21 cellular contexts compared by ENCODE assay signal in the genomic region with DNA sequence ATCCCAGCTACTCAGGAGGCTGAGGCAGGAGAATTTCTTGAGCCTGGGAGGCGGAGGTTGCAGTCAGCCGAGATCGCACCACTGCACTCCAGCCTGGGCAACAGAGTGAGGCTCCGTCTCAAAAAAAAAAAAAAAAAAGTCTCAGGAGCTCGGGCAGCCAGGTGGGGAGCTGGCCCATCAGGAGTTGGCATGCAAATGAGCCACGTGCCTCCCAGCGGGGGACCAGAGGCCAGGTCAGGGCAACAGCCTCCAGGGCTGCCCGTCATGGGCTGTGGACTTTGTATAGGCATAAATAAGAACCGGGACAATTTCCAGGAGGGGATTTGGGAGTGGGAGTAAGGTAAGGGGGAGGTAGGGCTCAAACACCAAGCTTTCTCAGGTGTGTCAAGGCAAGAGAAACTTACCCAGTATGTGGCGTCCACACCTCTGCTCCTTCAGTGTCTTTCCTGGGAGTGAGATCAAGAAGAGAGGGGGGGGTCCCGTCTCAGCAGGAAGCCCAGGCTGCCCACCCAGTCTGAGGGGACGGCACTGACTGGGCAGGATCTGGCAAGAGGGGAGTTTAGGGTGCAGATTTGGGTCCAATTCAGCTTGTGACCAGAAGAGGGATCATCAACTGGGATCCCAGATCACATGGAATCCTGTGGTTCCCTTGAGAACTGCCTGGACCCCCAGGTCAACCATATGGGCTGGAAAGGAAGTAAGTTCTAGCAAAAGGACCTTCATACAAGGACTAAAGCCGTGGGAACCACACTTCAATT. TPM values are rescaled to one million over a fixed set of nuclear protein-coding genes. Genes with fewer than 3 reads are reported as not detected.
DNase-seq lines count a peak whose midpoint lies in the region; TF ChIP-seq lines count a peak whose summit lies in the region.
"Had no signal": no experiment of that assay in that cellular context is flagged by ENCODE, and none has a peak within 500 bp of the region (broad histone marks: within the 10 kb centered on the region; RNA-seq: fewer than 3 reads in every experiment).

No MANE protein-coding gene starts in this region.

- DNase-seq in ELR (ENCODE audit: low read depth) (peak; percentile 32), NCI-H146 (lab: John Stamatoyannopoulos, UW) (peak; percentile 90), foreskin fibroblast (no peak), nephron progenitor cell (peak; percentile 55), CD1c-positive myeloid dendritic cell (ENCODE audit: extremely low spot score) (no peak), right atrium auricular region (ENCODE audit: low spot score) (no peak), RWPE1 (ENCODE audit: low spot score) (no peak), prostate gland (ENCODE audit: low spot score) (no peak)
- DNase-seq: activated CD8-positive, alpha-beta memory T cell treated with anti-CD3 and anti-CD28 coated beads, Interleukin-2, amount 10 ng/mL, durations not matched to agents 7 days and 5 days; activated naive CD4-positive, alpha-beta T cell treated with anti-CD3 and anti-CD28 coated beads for 36 hours; GDM1; left ventricle myocardium inferior; natural killer cell; NCI-H2029 treated with DMSO at 0.1 percent for 48 hours; NK-92 treated with Interleukin-12 subunit alpha and Interleukin-12 subunit beta, amount 100 ng/mL, for 24 hours; sigmoid colon; stimulated activated CD4-positive, alpha-beta T cell treated with anti-CD3 and anti-CD28 coated beads, Interleukin-4, amount 100 ng/mL, for 4 hours had no signal

- no peak for TF ChIP-seq POLR2A in prostate gland (IDR thresholded peaks at IDR 0.05)

- H3K27me3 ChIP-seq in right atrium auricular region: no peaks in the 10 kb centered on the region
- H3K27me3 ChIP-seq in prostate gland (replicated peaks; ENCODE audit: insufficient read depth): no peaks in the 10 kb centered on the region
- H3K27me3 ChIP-seq: BLaER1 treated with 17β-estradiol and CSF1 and Interleukin-3, amounts not matched to agents 10 nM and 100 nM; breast epithelium; sigmoid colon had no signal

- H3K36me3 Mint-ChIP-seq in nephron progenitor cell (ENCODE audit: low read depth): no peaks in the 10 kb centered on the region
- H3K36me3 Mint-ChIP-seq: activated CD8-positive, alpha-beta memory T cell treated with anti-CD3 and anti-CD28 coated beads, Interleukin-2, amount 10 ng/mL, durations not matched to agents 7 days and 5 days; natural killer cell; stimulated activated memory B cell treated with anti-CD40 and anti-IgM and Interleukin-4, amounts not matched to agents 10 μg/mL and 1 μg/mL and 100 μg/mL, for 72 hours had no signal

- no peak overlapping the region for H3K27ac Mint-ChIP-seq in nephron progenitor cell
- H3K27ac Mint-ChIP-seq: activated CD8-positive, alpha-beta memory T cell treated with anti-CD3 and anti-CD28 coated beads, Interleukin-2, amount 10 ng/mL, durations not matched to agents 7 days and 5 days; activated naive CD4-positive, alpha-beta T cell treated with anti-CD3 and anti-CD28 coated beads for 36 hours; natural killer cell; stimulated activated memory B cell treated with anti-CD40 and anti-IgM and Interleukin-4, amounts not matched to agents 10 μg/mL and 1 μg/mL and 100 μg/mL, for 72 hours had no signal

- H3K9me3 ChIP-seq in right atrium auricular region (no peaks in the 10 kb centered on the region), prostate gland (no peaks in the 10 kb centered on the region)
- H3K9me3 ChIP-seq: BLaER1 treated with 17β-estradiol and CSF1 and Interleukin-3, amounts not matched to agents 10 nM and 100 nM; breast epithelium; left ventricle myocardium inferior; sigmoid colon had no signal

- peaks cover 68% of the 10 kb centered on the region for H3K27me3 Mint-ChIP-seq in nephron progenitor cell (ENCODE audit: low read depth, poor library complexity)

- POLR2A ChIA-PET in RWPE1 (lab: Yijun Ruan, JAX; ENCODE audit: low non-redundant PET): no interaction called here

- H3K4me3 Mint-ChIP-seq in nephron progenitor cell: no peak overlapping the region
- H3K4me3 Mint-ChIP-seq: activated CD8-positive, alpha-beta memory T cell treated with anti-CD3 and anti-CD28 coated beads, Interleukin-2, amount 10 ng/mL, durations not matched to agents 7 days and 5 days; activated naive CD4-positive, alpha-beta T cell treated with anti-CD3 and anti-CD28 coated beads for 36 hours; natural killer cell; stimulated activated memory B cell treated with anti-CD40 and anti-IgM and Interleukin-4, amounts not matched to agents 10 μg/mL and 1 μg/mL and 100 μg/mL, for 72 hours had no signal

- H3K4me1 Mint-ChIP-seq in nephron progenitor cell: peaks cover 16% of the 10 kb centered on the region
- H3K4me1 Mint-ChIP-seq: activated CD8-positive, alpha-beta memory T cell treated with anti-CD3 and anti-CD28 coated beads, Interleukin-2, amount 10 ng/mL, durations not matched to agents 7 days and 5 days; natural killer cell; stimulated activated memory B cell treated with anti-CD40 and anti-IgM and Interleukin-4, amounts not matched to agents 10 μg/mL and 1 μg/mL and 100 μg/mL, for 72 hours had no signal

- H3K27ac ChIP-seq in right atrium auricular region: no peak overlapping the region
- no peak overlapping the region for H3K27ac ChIP-seq in RWPE1
- H3K27ac ChIP-seq in prostate gland: no peak overlapping the region
- H3K27ac ChIP-seq: BLaER1 treated with 17β-estradiol and CSF1 and Interleukin-3, amounts not matched to agents 10 nM and 100 nM; breast epithelium; KMS-11; left ventricle myocardium inferior; sigmoid colon had no signal

- H3K4me3 ChIP-seq in foreskin fibroblast (ENCODE audit: low read depth in 1 of 2, low read length in 2 of 2): no peak overlapping the region
- H3K4me3 ChIP-seq in right atrium auricular region: no peak overlapping the region
- no peak overlapping the region for H3K4me3 ChIP-seq in prostate gland
- H3K4me3 ChIP-seq: BLaER1 treated with 17β-estradiol and CSF1 and Interleukin-3, amounts not matched to agents 10 nM and 100 nM; breast epithelium; left ventricle myocardium inferior; sigmoid colon had no signal

- WGBS in prostate gland: 40% methylated on average over 13 of the region's 13 CpGs

- intact Hi-C loops in prostate gland (cut with DNase I): no loop called here

- H3K36me3 ChIP-seq in right atrium auricular region (no peaks in the 10 kb centered on the region), prostate gland (no peaks in the 10 kb centered on the region)
- H3K36me3 ChIP-seq: BLaER1 treated with 17β-estradiol and CSF1 and Interleukin-3, amounts not matched to agents 10 nM and 100 nM; breast epithelium; left ventricle myocardium inferior had no signal

- H3K4me1 ChIP-seq in right atrium auricular region (no peaks in the 10 kb centered on the region), prostate gland (replicated peaks) (no peaks in the 10 kb centered on the region)
- H3K4me1 ChIP-seq: breast epithelium, left ventricle myocardium inferior, sigmoid colon had no signal

- CTCF ChIA-PET in RWPE1 (lab: Yijun Ruan, JAX): interaction anchor here (0.6 kb wide), 1 partner anchor 24 kb away, joined by 3 read pairs; no protein-coding TSS in a partner anchor

- H3K9me3 Mint-ChIP-seq in nephron progenitor cell: no peaks in the 10 kb centered on the region
- H3K9me3 Mint-ChIP-seq: activated naive CD4-positive, alpha-beta T cell treated with anti-CD3 and anti-CD28 coated beads for 36 hours; natural killer cell; stimulated activated memory B cell treated with anti-CD40 and anti-IgM and Interleukin-4, amounts not matched to agents 10 μg/mL and 1 μg/mL and 100 μg/mL, for 72 hours had no signal

- TF ChIP-seq CTCF in foreskin fibroblast (IDR thresholded peaks at IDR 0.05; ENCODE audit: low read depth, low read length) (peak; percentile 2), nephron progenitor cell (IDR thresholded peaks at IDR 0.05) (no peak), right atrium auricular region (IDR thresholded peaks at IDR 0.05) (no peak), RWPE1 (conservative IDR thresholded peaks at IDR 0.05; ENCODE audit: low read depth) (no peak), prostate gland (IDR thresholded peaks at IDR 0.05) (no peak)

RNA-seq across cellular contexts. Expression of gene G6PC1, which starts 22.3 kb away (rescaled TPM):
- not detected for total RNA-seq in right atrium auricular region
- not detected for total RNA-seq in prostate gland
- total RNA-seq: activated CD8-positive, alpha-beta memory T cell treated with anti-CD3 and anti-CD28 coated beads, Interleukin-2, amount 10 ng/mL, durations not matched to agents 7 days and 5 days; activated naive CD4-positive, alpha-beta T cell treated with anti-CD3 and anti-CD28 coated beads for 36 hours; breast epithelium; left ventricle myocardium inferior; natural killer cell; sigmoid colon had no signal

RNA-seq across cellular contexts. Expression of gene AOC3, which starts 27.3 kb away (rescaled TPM):
- total RNA-seq in right atrium auricular region (10 to 100 TPM in 1 of 2 donors, 1 to 10 TPM in 1; 7.8 to 10.3 TPM), prostate gland (10 to 100 TPM; 20.7 to 57.7 TPM)

RNA-seq across cellular contexts. Expression of gene AOC2, which starts 33.9 kb away (rescaled TPM):
- under 1 TPM in 1 of 2 donors, not detected in 1; 0.55 TPM for total RNA-seq in right atrium auricular region
- total RNA-seq in prostate gland: 1 to 10 TPM in 1 of 2 donors, under 1 TPM in 1; 0.27 to 4.9 TPM

RNA-seq across cellular contexts. Expression of gene PSME3, which starts 45.1 kb away (rescaled TPM):
- total RNA-seq in right atrium auricular region: 10 to 100 TPM; 63.8 to 66.1 TPM
- 10 to 100 TPM; 68.5 to 71.1 TPM for total RNA-seq in prostate gland

RNA-seq across cellular contexts. Expression of gene BECN1, which starts 54.2 kb away (rescaled TPM):
- 100 to 1,000 TPM in 1 of 2 donors, 10 to 100 TPM in 1; 67.9 to 105 TPM for total RNA-seq in right atrium auricular region
- 100 to 1,000 TPM in 1 of 2 donors, 10 to 100 TPM in 1; 93.9 to 139 TPM for total RNA-seq in prostate gland

Comparison
In these comparisons a context has a peak if more than half of its experiments do, and no peak if none do; other contexts are left out.
1. DNase-seq: peak in ELR (single experiment), NCI-H146 (single experiment) and nephron progenitor cell (single experiment); none in foreskin fibroblast (0 of 2), CD1c-positive myeloid dendritic cell (single experiment), right atrium auricular region (single experiment), RWPE1 (single experiment) and prostate gland (single experiment).